Comparison of ENCODE assay signal across 15 cellular contexts in genomic region chr2:41410011-41410410, GRCh38.
DNase-seq lines count a peak whose midpoint lies in the region; ATAC-seq, FAIRE-seq and TF ChIP-seq lines count a peak whose summit lies in the region.
"Had no signal": no experiment of that assay in that cellular context is flagged by ENCODE, and none has a peak within 500 bp of the region (broad histone marks: within the 10 kb centered on the region; RNA-seq: fewer than 3 reads in every experiment).

No MANE protein-coding gene starts in this region.

- no peak overlapping the region for H3K4ac ChIP-seq in trophoblast cell (ENCODE audit: low read depth, low read length)

- H3K4me2 ChIP-seq in trophoblast cell (ENCODE audit: low read length), result no peak overlapping the region

- no peak for ATAC-seq in body of pancreas
- ATAC-seq: CD8-positive, alpha-beta T cell had no signal

- no peak overlapping the region for H3K4me3 ChIP-seq in trophoblast cell (ENCODE audit: low read depth, low read length)
- no peak overlapping the region for H3K4me3 ChIP-seq in body of pancreas

- H4K91ac ChIP-seq in trophoblast cell (ENCODE audit: low read depth, low read length), result peak overlapping the region; percentile 4

- no peak for FAIRE-seq in D721Med (lab: Jason Lieb, UNC)
- FAIRE-seq: RCC 7860 had no signal

- H4K8ac ChIP-seq in trophoblast cell (ENCODE audit: low read depth, low read length), result no peak overlapping the region

- H3K18ac ChIP-seq in trophoblast cell (ENCODE audit: low read length), result no peak overlapping the region

- H3K27me3 ChIP-seq in trophoblast cell (ENCODE audit: insufficient read depth, low read length) (no peaks in the 10 kb centered on the region), body of pancreas (no peaks in the 10 kb centered on the region)

- no peak overlapping the region for H3K23ac ChIP-seq in trophoblast cell (ENCODE audit: low read length)

- no peak overlapping the region for H3K14ac ChIP-seq in trophoblast cell (ENCODE audit: low read length)

- H3K9ac ChIP-seq in trophoblast cell (ENCODE audit: low read length), result no peak overlapping the region

- H3K79me1 ChIP-seq in trophoblast cell (ENCODE audit: low read length), result peaks cover 5% of the 10 kb centered on the region

- H3K9me3 ChIP-seq in trophoblast cell (ENCODE audit: insufficient read depth, low read depth, low read length) (no peaks in the 10 kb centered on the region), body of pancreas (no peaks in the 10 kb centered on the region)

- no peaks in the 10 kb centered on the region for H3K36me3 ChIP-seq in trophoblast cell (ENCODE audit: control insufficient read depth in 1 of 2, insufficient read depth in 2 of 2, low read length in 2 of 2)
- no peaks in the 10 kb centered on the region for H3K36me3 ChIP-seq in body of pancreas (replicated peaks in 1 of 2; ENCODE audit: insufficient read depth in 1 of 2, low read depth in 2 of 2)

- H3K27ac ChIP-seq in VCaP (no peak overlapping the region), trophoblast cell (ENCODE audit: low read depth, low read length) (no peak overlapping the region), body of pancreas (no peak overlapping the region)

- intact Hi-C loops in body of pancreas (cut with DNase I), result no loop called here

- peaks cover 0 to 2% of the 10 kb centered on the region in 2 experiments for H3K4me1 ChIP-seq in trophoblast cell (ENCODE audit: control insufficient read depth in 1 of 2, insufficient read depth in 2 of 2, low read length in 2 of 2)
- H3K4me1 ChIP-seq in body of pancreas, result no peaks in the 10 kb centered on the region

- no peak overlapping the region for H2BK120ac ChIP-seq in trophoblast cell (ENCODE audit: insufficient read depth, low read length, poor library complexity)

- TF ChIP-seq CTCF in D721Med (IDR thresholded peaks at IDR 0.05; ENCODE audit: insufficient read depth, missing control alignments) (peak; percentile 36), VCaP (conservative IDR thresholded peaks at IDR 0.05) (peak; percentile 62), body of pancreas (IDR thresholded peaks at IDR 0.05) (no peak)

- H4K12ac ChIP-seq in trophoblast cell (ENCODE audit: low read depth, low read length), result no peak overlapping the region

- no peak overlapping the region for H2AK5ac ChIP-seq in trophoblast cell (ENCODE audit: low read length)

- DNase-seq in NCI-H82 (lab: John Stamatoyannopoulos, UW), result peak; percentile 16
- DNase-seq in NCI-H82 treated with DMSO at 0.1 percent for 48 hours (lab: John Stamatoyannopoulos, UW; ENCODE audit: unreplicated experiment), result no peak
- no peak for DNase-seq in D721Med (ENCODE audit: insufficient read length, low spot score)
- DNase-seq in trophoblast cell, result peak in 1 of 2 donors; percentile 52
- DNase-seq in body of pancreas, result no peak
- no peak for DNase-seq in NCI-H2171 (lab: John Stamatoyannopoulos, UW)
- DNase-seq in A172 (ENCODE audit: low spot score), result no peak
- DNase-seq: CD8-positive, alpha-beta T cell; DMS 273 treated with DMSO at 0.1 percent for 48 hours; HCEC 1CT; NCI-H2029 treated with DMSO at 0.1 percent for 48 hours; NCI-H2227 treated with DMSO at 0.1 percent for 48 hours; SHP77 had no signal

- no peak overlapping the region for H2BK5ac ChIP-seq in trophoblast cell (ENCODE audit: low read depth, low read length, poor library complexity)

- no peaks in the 10 kb centered on the region for H3K79me2 ChIP-seq in trophoblast cell (ENCODE audit: control insufficient read depth, insufficient read depth, low read length, poor library complexity)

- TF ChIP-seq POLR2A in body of pancreas (IDR thresholded peaks at IDR 0.05), result no peak

- no CpG with 5 or more reads among the region's 3 CpGs for WGBS in trophoblast cell (ENCODE audit: extremely low coverage, insufficient coverage, insufficient read length)
- WGBS in body of pancreas, 2 donors, result 66 to 73% methylated on average over 3 of the region's 3 CpGs

- no peak overlapping the region for H2BK12ac ChIP-seq in trophoblast cell (ENCODE audit: low read length)

- no peak overlapping the region for H2AFZ ChIP-seq in trophoblast cell (ENCODE audit: insufficient read depth, low read length, poor library complexity)

Comparison
In these comparisons a context has a peak if more than half of its experiments do, and no peak if none do; other contexts are left out.
1. CTCF ChIP-seq: peak in D721Med (single experiment) and VCaP (single experiment); none in body of pancreas (0 of 7).